ENCODE assay signal across 8 cellular contexts in genomic region chr6:160137989-160138835, GRCh38. TPM values are rescaled to one million over a fixed set of nuclear protein-coding genes. Genes with fewer than 3 reads are reported as not detected.
DNase-seq lines count a peak whose midpoint lies in the region; ATAC-seq and TF ChIP-seq lines count a peak whose summit lies in the region.

No MANE protein-coding gene starts in this region.

- H3K9me3 ChIP-seq in PC-3 (ENCODE audit: low read length) (no peaks in the 10 kb centered on the region), trophoblast cell (ENCODE audit: insufficient read depth, low read depth, low read length) (peaks cover 1% of the 10 kb centered on the region), uterus (no peaks in the 10 kb centered on the region)

- H3K9me3 Mint-ChIP-seq in activated T-helper 1 cell treated with anti-CD3 and anti-CD28 coated beads, Interleukin-12 subunit alpha, Interleukin-12 subunit beta, Interleukin-2, Interleukin-4 antibody, amounts not matched to agents 30 ng/mL and 10 ng/mL and 1 ng/mL, durations not matched to agents 14 hours and 24 hours and 36 hours: no peaks in the 10 kb centered on the region

- no peak overlapping the region for H4K12ac ChIP-seq in trophoblast cell (ENCODE audit: low read depth, low read length)

- H3K18ac ChIP-seq in trophoblast cell (ENCODE audit: low read length): no peak overlapping the region

- no peak overlapping the region for H3K4ac ChIP-seq in trophoblast cell (ENCODE audit: low read depth, low read length)

- peaks cover 6% of the 10 kb centered on the region for H3K36me3 Mint-ChIP-seq in activated T-helper 1 cell treated with anti-CD3 and anti-CD28 coated beads, Interleukin-12 subunit alpha, Interleukin-12 subunit beta, Interleukin-2, Interleukin-4 antibody, amounts not matched to agents 30 ng/mL and 10 ng/mL and 1 ng/mL, durations not matched to agents 14 hours and 24 hours and 36 hours (ENCODE audit: low read depth)

- H3K27ac ChIP-seq in PC-3 (ENCODE audit: low read length): peak overlapping the region; percentile 70
- no peak overlapping the region for H3K27ac ChIP-seq in foreskin keratinocyte
- no peak overlapping the region for H3K27ac ChIP-seq in trophoblast cell (ENCODE audit: low read depth, low read length)
- H3K27ac ChIP-seq in uterus: peak overlapping the region; percentile 55 to 80

- no peak overlapping the region for H4K91ac ChIP-seq in trophoblast cell (ENCODE audit: low read depth, low read length)

- peaks cover 18% of the 10 kb centered on the region for H3K4me1 Mint-ChIP-seq in activated T-helper 1 cell treated with anti-CD3 and anti-CD28 coated beads, Interleukin-12 subunit alpha, Interleukin-12 subunit beta, Interleukin-2, Interleukin-4 antibody, amounts not matched to agents 30 ng/mL and 10 ng/mL and 1 ng/mL, durations not matched to agents 14 hours and 24 hours and 36 hours (ENCODE audit: low read depth)

- 0 out of 2 replicates have a peak overlapping the region, but pooled peaks have one; percentile 45 for H3K4me2 ChIP-seq in PC-3 (ENCODE audit: low read length)
- no peak overlapping the region for H3K4me2 ChIP-seq in trophoblast cell (ENCODE audit: low read length)

- no peak overlapping the region for H2BK120ac ChIP-seq in trophoblast cell (ENCODE audit: insufficient read depth, low read length, poor library complexity)

- no peak overlapping the region for H3K9ac ChIP-seq in PC-3 (ENCODE audit: low read length)
- no peak overlapping the region for H3K9ac ChIP-seq in trophoblast cell (ENCODE audit: low read length)

- peak overlapping the region; percentile 52 for H3K27ac Mint-ChIP-seq in activated T-helper 1 cell treated with anti-CD3 and anti-CD28 coated beads, Interleukin-12 subunit alpha, Interleukin-12 subunit beta, Interleukin-2, Interleukin-4 antibody, amounts not matched to agents 30 ng/mL and 10 ng/mL and 1 ng/mL, durations not matched to agents 14 hours and 24 hours and 36 hours

- H3K27me3 Mint-ChIP-seq in activated T-helper 1 cell treated with anti-CD3 and anti-CD28 coated beads, Interleukin-12 subunit alpha, Interleukin-12 subunit beta, Interleukin-2, Interleukin-4 antibody, amounts not matched to agents 30 ng/mL and 10 ng/mL and 1 ng/mL, durations not matched to agents 14 hours and 24 hours and 36 hours (ENCODE audit: insufficient read depth): no peaks in the 10 kb centered on the region

- no TSS peak for BruUV-seq in PC-3 (replicated peaks; lab: Mats Ljungman, UMichigan)

- no peaks in the 10 kb centered on the region for H3K9me2 ChIP-seq in PC-3 (replicated peaks; ENCODE audit: low read length)

- no peaks in the 10 kb centered on the region for H4K20me1 ChIP-seq in PC-3 (ENCODE audit: low read length)

- WGBS in trophoblast cell (ENCODE audit: extremely low coverage, insufficient coverage, insufficient read length): no CpG with 5 or more reads among the region's 8 CpGs

- no peak overlapping the region for H2AK5ac ChIP-seq in trophoblast cell (ENCODE audit: low read length)

- H3K27me3 ChIP-seq in PC-3 (ENCODE audit: low read length) (no peaks in the 10 kb centered on the region), foreskin keratinocyte (no peaks in the 10 kb centered on the region), trophoblast cell (ENCODE audit: insufficient read depth, low read length) (no peaks in the 10 kb centered on the region), uterus (no peaks in the 10 kb centered on the region)

- H3K23ac ChIP-seq in trophoblast cell (ENCODE audit: low read length): no peak overlapping the region

- H2AFZ ChIP-seq in PC-3 (ENCODE audit: low read length) (no peak overlapping the region), trophoblast cell (ENCODE audit: insufficient read depth, low read length, poor library complexity) (no peak overlapping the region)

- H3F3A ChIP-seq in PC-3 (ENCODE audit: low read length, unreplicated experiment): no peaks in the 10 kb centered on the region

- TF ChIP-seq CTCF in PC-3 (conservative IDR thresholded peaks at IDR 0.05; ENCODE audit: low read depth, low read length) (peak; percentile 79), foreskin keratinocyte (conservative IDR thresholded peaks at IDR 0.05) (peak; percentile 88), uterus (IDR thresholded peaks at IDR 0.05) (peak; percentile 69 to 75 (median 72))

- DNase-seq in ACHN (peak; percentile 56), PC-3 (peak; percentile 74), foreskin keratinocyte (peak in 1 of 2 donors; percentile 51), trophoblast cell (peak; percentile 53 to 80), uterus (peak; percentile 42 to 53)
- DNase-seq in activated T-helper 1 cell treated with anti-CD3 and anti-CD28 coated beads, Interleukin-12 subunit alpha, Interleukin-12 subunit beta, Interleukin-2, Interleukin-4 antibody, amounts not matched to agents 30 ng/mL and 10 ng/mL and 1 ng/mL, durations not matched to agents 14 hours and 24 hours and 36 hours (ENCODE audit: low spot score): peak; percentile 47

- no peak overlapping the region for H2BK5ac ChIP-seq in trophoblast cell (ENCODE audit: low read depth, low read length, poor library complexity)

- H3K4me1 ChIP-seq in PC-3 (ENCODE audit: insufficient read depth, low read length) (peaks cover 31% of the 10 kb centered on the region), foreskin keratinocyte (peaks cover 9% of the 10 kb centered on the region), trophoblast cell (ENCODE audit: control insufficient read depth in 1 of 2, insufficient read depth in 2 of 2, low read length in 2 of 2) (peaks cover 6 to 9% of the 10 kb centered on the region in 2 experiments), uterus (peaks cover 3 to 6% of the 10 kb centered on the region in 2 donors)

- ATAC-seq in GM18499 (IDR thresholded peaks at IDR 0.05; ENCODE audit: insufficient read depth, unreplicated experiment): peak; percentile 75
- peak; percentile 51 for ATAC-seq in HG03280 (IDR thresholded peaks at IDR 0.05; ENCODE audit: unreplicated experiment)
- ATAC-seq in PC-3: peak; percentile 13; the same call in 1 of the 2 replicates
- peak; percentile 25 for ATAC-seq in foreskin keratinocyte

- intact Hi-C loops in PC-3 (cut with micrococcal nuclease) (loop anchor here (1.0 to 5.0 kb wide), 4 partner anchors 22 to 318 kb away; no protein-coding TSS in a partner anchor), uterus (cut with DNase I; ENCODE audit: low total_unique reads) (loop anchor here (5.0 kb wide), 1 partner anchor 319 kb away; no protein-coding TSS in a partner anchor)
- intact Hi-C loops in activated T-helper 1 cell treated with anti-CD3 and anti-CD28 coated beads, Interleukin-12 subunit alpha, Interleukin-12 subunit beta, Interleukin-2, Interleukin-4 antibody, amounts not matched to agents 30 ng/mL and 10 ng/mL and 1 ng/mL, durations not matched to agents 14 hours and 24 hours and 36 hours (cut with micrococcal nuclease): loop anchor here (1.0 kb wide), 2 partner anchors 318 to 396 kb away; no protein-coding TSS in a partner anchor

- no peak overlapping the region for H3K4me3 Mint-ChIP-seq in activated T-helper 1 cell treated with anti-CD3 and anti-CD28 coated beads, Interleukin-12 subunit alpha, Interleukin-12 subunit beta, Interleukin-2, Interleukin-4 antibody, amounts not matched to agents 30 ng/mL and 10 ng/mL and 1 ng/mL, durations not matched to agents 14 hours and 24 hours and 36 hours

- H3K79me1 ChIP-seq in trophoblast cell (ENCODE audit: low read length): no peaks in the 10 kb centered on the region

- H3K4me3 ChIP-seq in PC-3 (ENCODE audit: low read length) (no peak overlapping the region), trophoblast cell (ENCODE audit: low read depth, low read length) (no peak overlapping the region), uterus (no peak overlapping the region)

- no peaks in the 10 kb centered on the region for H3K79me2 ChIP-seq in PC-3 (ENCODE audit: low read length)
- H3K79me2 ChIP-seq in trophoblast cell (ENCODE audit: control insufficient read depth, insufficient read depth, low read length, poor library complexity): no peaks in the 10 kb centered on the region

- TF ChIP-seq POLR2A in uterus (IDR thresholded peaks at IDR 0.05): no peak

- H2BK12ac ChIP-seq in trophoblast cell (ENCODE audit: low read length): no peak overlapping the region

- in situ Hi-C loops in ACHN (cut with HindIII; ENCODE audit: low pct_ligation_motif_present, low pct_unique_long_range_greater_than_20kb, low sequenced_read_pairs): no loop called here

- H3K14ac ChIP-seq in trophoblast cell (ENCODE audit: low read length): no peak overlapping the region

- H3K36me3 ChIP-seq in PC-3 (ENCODE audit: low read depth, low read length) (no peaks in the 10 kb centered on the region), trophoblast cell (ENCODE audit: control insufficient read depth in 1 of 2, insufficient read depth in 2 of 2, low read length in 2 of 2) (peaks cover 0 to 2% of the 10 kb centered on the region in 2 experiments), uterus (no peaks in the 10 kb centered on the region)

- no peak overlapping the region for H4K8ac ChIP-seq in trophoblast cell (ENCODE audit: low read depth, low read length)

- POLR2A ChIA-PET in PC-3 (lab: Charles Lee; ENCODE audit: unreplicated experiment): no interaction called here

- CTCF ChIA-PET in PC-3 (lab: Charles Lee): interaction anchor here (0.6 to 1.4 kb wide), 4 partner anchors 29 to 396 kb away, joined by 3 to 9 read pairs (median 4); no protein-coding TSS in a partner anchor

RNA-seq across cellular contexts. Expression of gene SLC22A1, which starts 16.6 kb away (rescaled TPM):
- total RNA-seq in PC-3 (2014; rRNA removed) (0.29 and 10.2 TPM in 2 replicates), foreskin keratinocyte (0.14 and 0.60 TPM in 2 replicates), uterus (1 to 10 TPM in 1 of 4 donors, under 1 TPM in 1, not detected in 2; 0.35 to 5.4 TPM)
- total RNA-seq in activated T-helper 1 cell treated with anti-CD3 and anti-CD28 coated beads, Interleukin-12 subunit alpha, Interleukin-12 subunit beta, Interleukin-2, Interleukin-4 antibody, amounts not matched to agents 30 ng/mL and 10 ng/mL and 1 ng/mL, durations not matched to agents 14 hours and 24 hours and 36 hours: 2.9 and 3.7 TPM in 2 replicates
- polyA plus RNA-seq in foreskin keratinocyte: 0.15 and 0.60 TPM in 2 replicates
- polyA plus RNA-seq in trophoblast cell (2013): 1.1 and 1.2 TPM in 2 replicates

Comparison
In these comparisons a context has a peak if more than half of its experiments do, and no peak if none do; other contexts are left out.
1. ATAC-seq: peak in every context shown above with its lines; median percentile 75 in GM18499; 51 in HG03280; 25 in foreskin keratinocyte; 13 in PC-3.
2. H3K27ac ChIP-seq: peak in PC-3 (single experiment) and uterus (2 of 2); none in foreskin keratinocyte (single experiment) and trophoblast cell (single experiment).
3. Peak in every context shown above with its lines, with median percentiles within 50 percentile points of each other: CTCF ChIP-seq.